ENCODE assay signal across 13 cellular contexts in genomic region chr10:4653160-4653559, GRCh38.
"Had no signal": no experiment of that assay in that cellular context is flagged by ENCODE, and none has a peak within 500 bp of the region (broad histone marks: within the 10 kb centered on the region; RNA-seq: fewer than 3 reads in every experiment).

No MANE protein-coding gene starts in this region.

- H3K36me3 ChIP-seq: breast epithelium, sigmoid colon, thoracic aorta had no signal

- DNase-seq: activated CD4-positive, alpha-beta memory T cell treated with anti-CD3 and anti-CD28 coated beads for 36 hours; activated CD4-positive, alpha-beta T cell treated with anti-CD3 and anti-CD28 coated beads for 1 hour; activated gamma-delta T cell; activated T-cell treated with anti-CD3 and anti-CD28 coated beads, Interleukin-2, amount 50 U/mL, for 4 hours; aorta; natural killer cell; occipital lobe; psoas muscle; sigmoid colon; stimulated activated CD4-positive, alpha-beta T cell treated with anti-CD3 and anti-CD28 coated beads, Interleukin-4, amount 100 ng/mL, for 1 hour had no signal

- H3K4me1 Mint-ChIP-seq: natural killer cell had no signal

- H3K4me3 Mint-ChIP-seq: activated CD4-positive, alpha-beta memory T cell treated with anti-CD3 and anti-CD28 coated beads for 36 hours; natural killer cell had no signal

- H3K27me3 Mint-ChIP-seq: activated CD4-positive, alpha-beta memory T cell treated with anti-CD3 and anti-CD28 coated beads for 36 hours had no signal

- ATAC-seq: activated T-cell treated with anti-CD3 and anti-CD28 coated beads, Interleukin-2, amount 50 U/mL, for 4 hours; natural killer cell; psoas muscle had no signal

- H3K4me3 ChIP-seq: breast epithelium, psoas muscle, sigmoid colon, thoracic aorta had no signal

- H3K27ac ChIP-seq: breast epithelium, psoas muscle, sigmoid colon, thoracic aorta had no signal

- H3K9me3 ChIP-seq: breast epithelium, psoas muscle, sigmoid colon, thoracic aorta had no signal

- H3K4me1 ChIP-seq: breast epithelium had no signal

- H3K27me3 ChIP-seq: breast epithelium, sigmoid colon had no signal

- H3K27ac Mint-ChIP-seq: natural killer cell had no signal

- H3K9me3 Mint-ChIP-seq: activated CD4-positive, alpha-beta memory T cell treated with anti-CD3 and anti-CD28 coated beads for 36 hours; activated T-cell treated with anti-CD3 and anti-CD28 coated beads, Interleukin-2, amount 50 U/mL, for 4 hours; natural killer cell; stimulated activated naive CD8-positive, alpha-beta T cell treated with anti-CD3 and anti-CD28 coated beads, Interleukin-15, Interleukin-2, amounts not matched to agents 100 ng/mL and 50 ng/mL, for 24 hours had no signal

- H3K36me3 Mint-ChIP-seq: activated CD4-positive, alpha-beta memory T cell treated with anti-CD3 and anti-CD28 coated beads for 36 hours; natural killer cell had no signal
